In genomic region chr3:115632026-115632425, GRCh38 we compare ENCODE assay signal across 37 cellular contexts. TPM values are rescaled to one million over a fixed set of nuclear protein-coding genes. Genes with fewer than 3 reads are reported as not detected.
"Had no signal": no experiment of that assay in that cellular context is flagged by ENCODE, and none has a peak within 500 bp of the region (broad histone marks: within the 10 kb centered on the region; RNA-seq: fewer than 3 reads in every experiment).

No MANE protein-coding gene starts in this region.

- FAIRE-seq: colon, endometrium, endothelial cell of umbilical vein had no signal

- H3K4me3 ChIP-seq: ascending aorta, breast epithelium, cardiac muscle cell, esophagus squamous epithelium, gastroesophageal sphincter, heart right ventricle had no signal

- H3K9me3 ChIP-seq: ascending aorta, breast epithelium, esophagus squamous epithelium, gastroesophageal sphincter, heart right ventricle had no signal

- H3K27ac Mint-ChIP-seq: activated CD4-positive, alpha-beta memory T cell treated with anti-CD3 and anti-CD28 coated beads for 36 hours; activated CD4-positive, alpha-beta T cell treated with anti-CD3 and anti-CD28 coated beads for 36 hours; activated CD4-positive, alpha-beta T cell treated with anti-CD3 and anti-CD28 coated beads, Interleukin-2, amount 10 ng/mL, durations not matched to agents 24 days and 14 days; activated CD8-positive, alpha-beta memory T cell treated with anti-CD3 and anti-CD28 coated beads, Interleukin-2, amount 10 ng/mL, durations not matched to agents 7 days and 5 days; activated CD8-positive, alpha-beta T cell treated with anti-CD3 and anti-CD28 coated beads, Interleukin-2, amount 10 ng/mL, durations not matched to agents 7 days and 5 days; activated naive CD4-positive, alpha-beta T cell treated with anti-CD3 and anti-CD28 coated beads for 36 hours; activated naive CD4-positive, alpha-beta T cell treated with anti-CD3 and anti-CD28 coated beads, Interleukin-2, amount 50 U/mL, for 24 hours; activated naive CD8-positive, alpha-beta T cell treated with anti-CD3 and anti-CD28 coated beads, Interleukin-2, amount 10 ng/mL, durations not matched to agents 7 days and 5 days; activated T-helper 1 cell treated with anti-CD3 and anti-CD28 coated beads, Interleukin-12 subunit alpha, Interleukin-12 subunit beta, Interleukin-2, Interleukin-4 antibody, amounts not matched to agents 30 ng/mL and 10 ng/mL and 1 ng/mL, durations not matched to agents 14 hours and 24 hours and 36 hours; activated T-helper 2 cell treated with anti-CD3 and anti-CD28 coated beads, Interferon-gamma antibody, Interleukin-2, Interleukin-4, amounts not matched to agents 10 μg/mL and 5 μg/mL and 100 μg/mL, durations not matched to agents 14 hours and 24 hours and 36 hours; T-helper 17 cell; T-helper 2 cell treated with Interferon-gamma antibody and Interleukin-4, amounts not matched to agents 5 μg/mL and 100 μg/mL, for 36 hours had no signal

- H3K27me3 ChIP-seq: ascending aorta, breast epithelium, cardiac muscle cell had no signal

- H3K4me1 Mint-ChIP-seq: activated CD4-positive, alpha-beta T cell treated with anti-CD3 and anti-CD28 coated beads for 36 hours; activated CD4-positive, alpha-beta T cell treated with anti-CD3 and anti-CD28 coated beads, Interleukin-2, amount 10 ng/mL, durations not matched to agents 24 days and 14 days; activated CD8-positive, alpha-beta memory T cell treated with anti-CD3 and anti-CD28 coated beads, Interleukin-2, amount 10 ng/mL, durations not matched to agents 7 days and 5 days; activated naive CD4-positive, alpha-beta T cell treated with anti-CD3 and anti-CD28 coated beads, Interleukin-2, amount 50 U/mL, for 24 hours; activated naive CD8-positive, alpha-beta T cell treated with anti-CD3 and anti-CD28 coated beads, Interleukin-2, amount 10 ng/mL, durations not matched to agents 7 days and 5 days; T-helper 17 cell had no signal

- H3K36me3 Mint-ChIP-seq: activated CD4-positive, alpha-beta memory T cell treated with anti-CD3 and anti-CD28 coated beads for 36 hours; activated CD8-positive, alpha-beta memory T cell treated with anti-CD3 and anti-CD28 coated beads, Interleukin-2, amount 10 ng/mL, durations not matched to agents 7 days and 5 days; activated naive CD4-positive, alpha-beta T cell treated with anti-CD3 and anti-CD28 coated beads, Interleukin-2, amount 50 U/mL, for 24 hours; activated naive CD8-positive, alpha-beta T cell treated with anti-CD3 and anti-CD28 coated beads, Interleukin-2, amount 10 ng/mL, durations not matched to agents 7 days and 5 days had no signal

- H3K36me3 ChIP-seq: ascending aorta, breast epithelium, cardiac muscle cell, esophagus squamous epithelium, gastroesophageal sphincter, heart right ventricle, WERI-Rb-1 had no signal

- DNase-seq: activated CD4-positive, alpha-beta memory T cell treated with anti-CD3 and anti-CD28 coated beads for 36 hours; activated CD4-positive, alpha-beta T cell treated with anti-CD3 and anti-CD28 coated beads for 36 hours; activated CD4-positive, alpha-beta T cell treated with anti-CD3 and anti-CD28 coated beads, Interleukin-2, amount 10 ng/mL, durations not matched to agents 24 days and 14 days; activated CD4-positive, CD25-positive, alpha-beta regulatory T cell; activated CD4-positive, CD25-positive, alpha-beta regulatory T cell treated with anti-CD3 and anti-CD28 coated beads, Interleukin-2, amount 50 U/mL, for 72 hours; activated CD8-positive, alpha-beta memory T cell treated with anti-CD3 and anti-CD28 coated beads, Interleukin-2, amount 10 ng/mL, durations not matched to agents 7 days and 5 days; activated CD8-positive, alpha-beta memory T cell treated with anti-CD3 and anti-CD28 coated beads, Interleukin-2, amount 50 U/mL, for 4 hours; activated CD8-positive, alpha-beta T cell treated with anti-CD3 and anti-CD28 coated beads, Interleukin-2, amount 10 ng/mL, durations not matched to agents 7 days and 5 days; activated effector memory CD4-positive, alpha-beta T cell treated with anti-CD3 and anti-CD28 coated beads, Interleukin-2, amount 50 U/mL, for 16 hours; activated naive CD4-positive, alpha-beta T cell treated with anti-CD3 and anti-CD28 coated beads for 36 hours; activated naive CD8-positive, alpha-beta T cell treated with anti-CD3 and anti-CD28 coated beads, Interleukin-2, amount 10 ng/mL, durations not matched to agents 7 days and 5 days; activated T-cell treated with anti-CD3 and anti-CD28 coated beads, Interleukin-2, amount 50 U/mL, for 1 hour; activated T-cell treated with anti-CD3 and anti-CD28 coated beads, Interleukin-2, amount 50 U/mL, for 48 hours; central memory CD4-positive, alpha-beta T cell; cortex of kidney; dermis blood vessel endothelial cell; effector CD4-positive, alpha-beta T cell; esophagus squamous epithelium; foreskin melanocyte; heart right ventricle; T-helper 1 cell; T-helper 17 cell; T1000; WERI-Rb-1 had no signal

- H3K9me3 Mint-ChIP-seq: activated CD4-positive, alpha-beta memory T cell treated with anti-CD3 and anti-CD28 coated beads for 36 hours; activated CD4-positive, alpha-beta T cell treated with anti-CD3 and anti-CD28 coated beads, Interleukin-2, amount 10 ng/mL, durations not matched to agents 24 days and 14 days; activated naive CD4-positive, alpha-beta T cell treated with anti-CD3 and anti-CD28 coated beads for 36 hours; activated naive CD4-positive, alpha-beta T cell treated with anti-CD3 and anti-CD28 coated beads, Interleukin-2, amount 50 U/mL, for 24 hours; activated naive CD8-positive, alpha-beta T cell treated with anti-CD3 and anti-CD28 coated beads, Interleukin-2, amount 10 ng/mL, durations not matched to agents 7 days and 5 days; activated T-helper 1 cell treated with anti-CD3 and anti-CD28 coated beads, Interleukin-12 subunit alpha, Interleukin-12 subunit beta, Interleukin-2, Interleukin-4 antibody, amounts not matched to agents 30 ng/mL and 10 ng/mL and 1 ng/mL, durations not matched to agents 14 hours and 24 hours and 36 hours; activated T-helper 2 cell treated with anti-CD3 and anti-CD28 coated beads, Interferon-gamma antibody, Interleukin-2, Interleukin-4, amounts not matched to agents 10 μg/mL and 5 μg/mL and 100 μg/mL, durations not matched to agents 14 hours and 24 hours and 36 hours; T-helper 2 cell treated with Interferon-gamma antibody and Interleukin-4, amounts not matched to agents 5 μg/mL and 100 μg/mL, for 36 hours had no signal

- ATAC-seq: activated CD4-positive, alpha-beta T cell treated with anti-CD3 and anti-CD28 coated beads for 36 hours; activated CD8-positive, alpha-beta memory T cell treated with anti-CD3 and anti-CD28 coated beads, Interleukin-2, amount 10 ng/mL, durations not matched to agents 7 days and 5 days; activated CD8-positive, alpha-beta T cell treated with anti-CD3 and anti-CD28 coated beads, Interleukin-2, amount 10 ng/mL, durations not matched to agents 7 days and 5 days; gastroesophageal sphincter; heart right ventricle; T-helper 17 cell had no signal

- H3K27ac ChIP-seq: ascending aorta, breast epithelium, cardiac muscle cell, epithelial cell of prostate, esophagus squamous epithelium, gastroesophageal sphincter, heart right ventricle, WERI-Rb-1 had no signal

- H3K4me1 ChIP-seq: ascending aorta, breast epithelium, esophagus squamous epithelium, gastroesophageal sphincter, heart right ventricle had no signal

- H3K4me3 Mint-ChIP-seq: activated CD4-positive, alpha-beta memory T cell treated with anti-CD3 and anti-CD28 coated beads for 36 hours; activated CD4-positive, alpha-beta T cell treated with anti-CD3 and anti-CD28 coated beads for 36 hours; activated CD4-positive, alpha-beta T cell treated with anti-CD3 and anti-CD28 coated beads, Interleukin-2, amount 10 ng/mL, durations not matched to agents 24 days and 14 days; activated CD8-positive, alpha-beta memory T cell treated with anti-CD3 and anti-CD28 coated beads, Interleukin-2, amount 10 ng/mL, durations not matched to agents 7 days and 5 days; activated CD8-positive, alpha-beta T cell treated with anti-CD3 and anti-CD28 coated beads, Interleukin-2, amount 10 ng/mL, durations not matched to agents 7 days and 5 days; activated naive CD4-positive, alpha-beta T cell treated with anti-CD3 and anti-CD28 coated beads for 36 hours; activated naive CD4-positive, alpha-beta T cell treated with anti-CD3 and anti-CD28 coated beads, Interleukin-2, amount 50 U/mL, for 24 hours; activated naive CD8-positive, alpha-beta T cell treated with anti-CD3 and anti-CD28 coated beads, Interleukin-2, amount 10 ng/mL, durations not matched to agents 7 days and 5 days; activated T-helper 1 cell treated with anti-CD3 and anti-CD28 coated beads, Interleukin-12 subunit alpha, Interleukin-12 subunit beta, Interleukin-2, Interleukin-4 antibody, amounts not matched to agents 30 ng/mL and 10 ng/mL and 1 ng/mL, durations not matched to agents 14 hours and 24 hours and 36 hours; T-helper 17 cell; T-helper 2 cell treated with Interferon-gamma antibody and Interleukin-4, amounts not matched to agents 5 μg/mL and 100 μg/mL, for 36 hours had no signal

RNA-seq across cellular contexts. Expression of gene GAP43, which starts 8.7 kb away (rescaled TPM):
- total RNA-seq: activated CD4-positive, alpha-beta memory T cell treated with anti-CD3 and anti-CD28 coated beads for 36 hours; activated CD4-positive, alpha-beta T cell treated with anti-CD3 and anti-CD28 coated beads for 36 hours; activated CD4-positive, alpha-beta T cell treated with anti-CD3 and anti-CD28 coated beads, Interleukin-2, amount 10 ng/mL, durations not matched to agents 24 days and 14 days; activated CD8-positive, alpha-beta memory T cell treated with anti-CD3 and anti-CD28 coated beads, Interleukin-2, amount 10 ng/mL, durations not matched to agents 7 days and 5 days; activated CD8-positive, alpha-beta T cell treated with anti-CD3 and anti-CD28 coated beads, Interleukin-2, amount 10 ng/mL, durations not matched to agents 7 days and 5 days; activated naive CD8-positive, alpha-beta T cell treated with anti-CD3 and anti-CD28 coated beads, Interleukin-2, amount 10 ng/mL, durations not matched to agents 7 days and 5 days; activated T-helper 1 cell treated with anti-CD3 and anti-CD28 coated beads, Interleukin-12 subunit alpha, Interleukin-12 subunit beta, Interleukin-2, Interleukin-4 antibody, amounts not matched to agents 30 ng/mL and 10 ng/mL and 1 ng/mL, durations not matched to agents 14 hours and 24 hours and 36 hours; activated T-helper 2 cell treated with anti-CD3 and anti-CD28 coated beads, Interferon-gamma antibody, Interleukin-2, Interleukin-4, amounts not matched to agents 10 μg/mL and 5 μg/mL and 100 μg/mL, durations not matched to agents 14 hours and 24 hours and 36 hours; dermis blood vessel endothelial cell; endothelial cell of umbilical vein; fibroblast of villous mesenchyme; T-helper 17 cell had no signal
